In the genomic region with DNA sequence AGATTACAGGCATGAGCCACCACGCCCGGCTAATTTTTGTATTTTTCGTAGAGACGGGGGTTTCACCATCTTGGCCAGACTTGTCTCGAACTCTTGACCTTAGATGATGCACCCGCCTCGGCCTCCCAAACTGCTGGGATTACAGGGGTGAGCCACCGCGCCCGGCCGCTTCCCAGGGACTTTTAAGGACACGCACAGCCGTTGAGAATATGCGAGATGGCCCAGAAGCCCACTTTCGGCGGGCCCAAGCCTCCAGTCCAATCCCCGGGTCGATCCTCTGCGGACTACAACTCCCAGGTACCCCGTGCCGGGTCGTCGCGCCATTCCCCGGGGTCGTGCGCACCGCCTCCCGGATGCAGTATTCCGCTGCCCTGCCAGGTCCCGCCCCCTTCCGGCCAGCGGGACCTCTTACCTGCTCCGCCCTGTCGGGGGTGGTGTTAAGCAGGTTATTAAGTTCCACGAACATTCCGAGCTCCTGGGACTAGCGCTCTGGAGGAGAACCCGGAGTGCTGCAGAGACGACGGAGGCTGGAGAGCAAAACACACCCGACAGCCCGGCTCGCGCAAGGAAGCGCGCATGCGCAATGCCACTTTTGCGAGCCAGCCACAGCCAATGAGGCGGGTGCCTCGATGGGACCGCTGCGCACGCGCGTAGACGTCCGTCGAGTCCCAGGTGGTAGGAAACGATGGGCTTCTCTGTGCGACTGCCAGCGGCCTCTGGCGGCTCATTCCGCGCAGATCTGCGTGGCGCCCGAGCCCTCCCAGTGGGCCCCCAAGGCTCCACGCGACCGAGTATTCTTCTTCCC, we compare ENCODE assay signal across 8 cellular contexts. TPM values are rescaled to one million over a fixed set of nuclear protein-coding genes. Genes with fewer than 3 reads are reported as not detected.
DNase-seq lines count a peak whose midpoint lies in the region; ATAC-seq, FAIRE-seq and TF ChIP-seq lines count a peak whose summit lies in the region.

A gene with protein sequence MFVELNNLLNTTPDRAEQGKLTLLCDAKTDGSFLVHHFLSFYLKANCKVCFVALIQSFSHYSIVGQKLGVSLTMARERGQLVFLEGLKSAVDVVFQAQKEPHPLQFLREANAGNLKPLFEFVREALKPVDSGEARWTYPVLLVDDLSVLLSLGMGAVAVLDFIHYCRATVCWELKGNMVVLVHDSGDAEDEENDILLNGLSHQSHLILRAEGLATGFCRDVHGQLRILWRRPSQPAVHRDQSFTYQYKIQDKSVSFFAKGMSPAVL (minus strand): TSS at position 588 of the 805 bp plus-strand sequence. CDS start 122 bp downstream, at position 466.

- H3K4me1 ChIP-seq in Karpas-422 (ENCODE audit: low read length) (peaks cover 22% of the 10 kb centered on the region), esophagus muscularis mucosa (peaks cover 7 to 19% (median 16%) of the 10 kb centered on the region in 4 donors)

- peaks cover 2 to 13% of the 10 kb centered on the region in 2 donors for H3K36me3 Mint-ChIP-seq in activated T-cell treated with anti-CD3 and anti-CD28 coated beads, Interleukin-2, amount 50 U/mL, for 72 hours (ENCODE audit: insufficient read depth in 2 of 2)

- peak within 1 kb of the TSS; percentile 95 to 97 for H3K4me3 Mint-ChIP-seq in activated T-cell treated with anti-CD3 and anti-CD28 coated beads, Interleukin-2, amount 50 U/mL, for 72 hours

- peak within 1 kb of the TSS; percentile 88 for H3K9ac ChIP-seq in Karpas-422 (ENCODE audit: low read length)

- peak; percentile 93 for ATAC-seq in GM21825 (IDR thresholded peaks at IDR 0.05; ENCODE audit: unreplicated experiment)
- peak; percentile 96 to 97 for ATAC-seq in activated T-cell treated with anti-CD3 and anti-CD28 coated beads, Interleukin-2, amount 50 U/mL, for 72 hours (replicated peaks in 1 of 2)

- H3K9me2 ChIP-seq in Karpas-422 (replicated peaks; ENCODE audit: insufficient read depth, low read length), result no peaks in the 10 kb centered on the region

- intact Hi-C loops in esophagus muscularis mucosa (cut with DNase I), result no loop called here

- H3K36me3 ChIP-seq in Karpas-422 (ENCODE audit: insufficient read depth, low read length) (peaks cover 24% of the 10 kb centered on the region), esophagus muscularis mucosa (peaks cover 9 to 27% (median 22%) of the 10 kb centered on the region in 4 donors)

- H3K9me3 ChIP-seq in Karpas-422 (ENCODE audit: low read length) (no peaks in the 10 kb centered on the region), esophagus muscularis mucosa (no peaks in the 10 kb centered on the region)

- peaks cover 38% of the 10 kb centered on the region for H3K79me2 ChIP-seq in Karpas-422 (ENCODE audit: low read length)

- H2AFZ ChIP-seq in Karpas-422 (ENCODE audit: low read length), result peak within 1 kb of the TSS; percentile 86; the same call in 1 of the 2 replicates

- H3K4me1 Mint-ChIP-seq in activated T-cell treated with anti-CD3 and anti-CD28 coated beads, Interleukin-2, amount 50 U/mL, for 72 hours (ENCODE audit: low read depth), result peaks cover 18% of the 10 kb centered on the region

- H3K4me2 ChIP-seq in Karpas-422 (ENCODE audit: low read depth, low read length, poor library complexity, severe bottlenecking), result peak within 1 kb of the TSS; percentile 88

- no peaks in the 10 kb centered on the region for H3K27me3 Mint-ChIP-seq in activated T-cell treated with anti-CD3 and anti-CD28 coated beads, Interleukin-2, amount 50 U/mL, for 72 hours (ENCODE audit: low read depth)

- TF ChIP-seq CTCF in esophagus muscularis mucosa (IDR thresholded peaks at IDR 0.05), result peak; percentile 10 to 56 (median 39)

- peak within 1 kb of the TSS; percentile 83 for H3K4me3 ChIP-seq in Karpas-422 (ENCODE audit: low read length)
- H3K4me3 ChIP-seq in esophagus muscularis mucosa, result peak within 1 kb of the TSS; percentile 61 to 73 (median 68)

- H3K9me3 Mint-ChIP-seq in activated T-cell treated with anti-CD3 and anti-CD28 coated beads, Interleukin-2, amount 50 U/mL, for 72 hours, result no peaks in the 10 kb centered on the region

- WGBS in esophagus muscularis mucosa, result 0% methylated on average over 37 of the region's 71 CpGs

- DNase-seq in Daoy (ENCODE audit: low read depth) (peak; percentile 96), Karpas-422 (peak; percentile 99), RCC 7860 (ENCODE audit: low spot score) (peak; percentile 90), esophagus muscularis mucosa (ENCODE audit: extremely low spot score) (peak; percentile 99), myocyte (ENCODE audit: low read depth) (peak; percentile 97)
- peak; percentile 97 to 98 for DNase-seq in activated T-cell treated with anti-CD3 and anti-CD28 coated beads, Interleukin-2, amount 50 U/mL, for 72 hours
- DNase-seq in stimulated activated CD8-positive, alpha-beta memory T cell treated with anti-CD3 and anti-CD28 coated beads, Interleukin-7, amount 100 ng/mL, for 48 hours (ENCODE audit: extremely low read depth in 1 of 2, low read depth in 1 of 2), result peak; percentile 93 to 95

- H3K27ac ChIP-seq in Karpas-422 (ENCODE audit: low read length) (peak within 1 kb of the TSS; percentile 92), esophagus muscularis mucosa (replicated peaks in 1 of 4) (peak within 1 kb of the TSS; percentile 83 to 94 (median 90))

- H3K27ac Mint-ChIP-seq in activated T-cell treated with anti-CD3 and anti-CD28 coated beads, Interleukin-2, amount 50 U/mL, for 72 hours, result peak within 1 kb of the TSS; percentile 99

- H4K20me1 ChIP-seq in Karpas-422 (ENCODE audit: insufficient read depth, low read depth, low read length), result no peaks in the 10 kb centered on the region

- TF ChIP-seq POLR2A in esophagus muscularis mucosa (IDR thresholded peaks at IDR 0.05; ENCODE audit: low read depth), result peak; percentile 58

- no peak for FAIRE-seq in RCC 7860 (lab: Jason Lieb, UNC)

- TF ChIP-seq EP300 in esophagus muscularis mucosa (IDR thresholded peaks at IDR 0.05), result no peak

- no peaks in the 10 kb centered on the region for H3K27me3 ChIP-seq in Karpas-422 (ENCODE audit: low read length)
- H3K27me3 ChIP-seq in esophagus muscularis mucosa, result no peaks in the 10 kb centered on the region

RNA-seq across cellular contexts. Expression of the gene that starts here (rescaled TPM):
- 33.8 and 44.3 TPM in 2 replicates for total RNA-seq in Daoy (2014; rRNA removed; shearing (Covaris generic))
- 60.4 and 61.7 TPM in 2 replicates for total RNA-seq in Karpas-422 (2014; rRNA removed; shearing (Covaris generic); ENCODE audit: low replicate concordance)
- total RNA-seq in activated T-cell treated with anti-CD3 and anti-CD28 coated beads, Interleukin-2, amount 50 U/mL, for 72 hours, result 10 to 100 TPM; 44.4 to 45.5 TPM
- total RNA-seq in esophagus muscularis mucosa (10 to 100 TPM; 19.0 to 20.8 (median 19.2) TPM), myocyte (20.7 and 26.7 TPM in 2 replicates)
- 45.0 TPM for polyA plus RNA-seq in myocyte (2012)

Comparison
In these comparisons a context has a peak if more than half of its experiments do, and no peak if none do; other contexts are left out.
1. Peak in every context shown above with its lines: DNase-seq, ATAC-seq, H3K4me3 ChIP-seq and H3K27ac ChIP-seq.